In the genomic region with DNA sequence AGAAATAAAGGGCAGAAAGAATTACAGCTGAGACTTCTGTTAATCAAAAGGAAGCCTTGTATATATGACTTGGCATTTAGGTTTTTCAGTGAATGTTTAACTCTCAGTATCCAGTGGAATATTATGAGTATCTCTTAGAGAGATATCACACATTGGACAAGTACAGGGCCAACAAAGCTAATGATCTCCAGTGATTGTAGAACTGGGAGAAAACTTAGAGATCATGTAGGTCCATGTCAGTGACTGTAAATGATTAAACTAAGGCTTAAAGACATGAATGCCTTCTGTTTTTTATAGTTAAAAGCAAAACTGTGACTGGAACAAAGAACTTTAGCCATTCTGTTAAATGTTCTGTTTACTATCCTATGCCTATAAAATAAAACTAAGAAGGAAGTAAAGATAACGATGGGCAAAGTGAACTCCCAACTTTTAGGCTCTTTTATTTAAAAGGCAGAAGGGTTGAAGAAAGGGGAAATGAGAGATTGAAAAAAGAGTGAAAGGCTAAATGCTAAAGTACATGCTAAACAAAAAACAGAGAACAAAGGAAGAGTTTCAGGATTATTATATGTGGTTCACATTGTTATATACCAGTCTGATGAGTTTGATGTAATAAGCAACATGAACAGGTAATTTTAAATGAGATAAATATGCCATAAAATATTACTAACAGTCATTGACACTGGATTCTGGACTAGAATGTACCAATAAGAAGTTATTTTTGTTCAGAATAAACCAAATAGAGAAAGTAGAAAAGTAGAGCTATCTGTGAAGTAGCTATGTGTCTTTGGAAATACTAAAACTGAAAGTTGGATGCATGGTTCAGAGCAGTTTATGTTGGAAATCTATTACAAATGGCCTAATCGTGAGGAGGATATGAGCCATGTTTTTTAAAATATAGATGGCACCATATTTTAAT, we compare ENCODE assay signal across 11 cellular contexts. TPM values are rescaled to one million over a fixed set of nuclear protein-coding genes. Genes with fewer than 3 reads are reported as not detected.
DNase-seq lines count a peak whose midpoint lies in the region; ATAC-seq and TF ChIP-seq lines count a peak whose summit lies in the region.
"Had no signal": no experiment of that assay in that cellular context is flagged by ENCODE, and none has a peak within 500 bp of the region (broad histone marks: within the 10 kb centered on the region; RNA-seq: fewer than 3 reads in every experiment).

No MANE protein-coding gene starts in this region.

- intact Hi-C loops in mucosa of descending colon (cut with DNase I, micrococcal nuclease), result no loop called here

- no peak for TF ChIP-seq POLR2A in Peyer's patch (IDR thresholded peaks at IDR 0.05)

- H3K4me1 ChIP-seq in mucosa of descending colon (ENCODE audit: low read depth) (peaks cover 27% of the 10 kb centered on the region), Peyer's patch (peaks cover 0 to 11% (median 0%) of the 10 kb centered on the region in 4 donors)

- H3K27me3 ChIP-seq in Peyer's patch, result no peaks in the 10 kb centered on the region

- ATAC-seq in GM18868 (IDR thresholded peaks at IDR 0.05; ENCODE audit: unreplicated experiment) (peak; percentile 36), HG02678 (IDR thresholded peaks at IDR 0.05; ENCODE audit: unreplicated experiment) (peak; percentile 37), mucosa of descending colon (peak; percentile 92)

- H3K9me3 ChIP-seq in mucosa of descending colon (no peaks in the 10 kb centered on the region), Peyer's patch (no peaks in the 10 kb centered on the region)

- TF ChIP-seq CTCF in mucosa of descending colon (IDR thresholded peaks at IDR 0.05) (no peak), Peyer's patch (IDR thresholded peaks at IDR 0.05) (no peak)

- H3K27ac ChIP-seq in Peyer's patch, result no peak overlapping the region

- H3K4me3 ChIP-seq in mucosa of descending colon (no peak overlapping the region), Peyer's patch (no peak overlapping the region)

- H3K36me3 ChIP-seq in mucosa of descending colon (ENCODE audit: low read depth) (no peaks in the 10 kb centered on the region), Peyer's patch (peaks cover 0 to 44% (median 0%) of the 10 kb centered on the region in 3 donors)

- DNase-seq in LoVo (ENCODE audit: low spot score), result peak; percentile 12
- peak in 1 of 3 donors; percentile 14 for DNase-seq in mucosa of descending colon
- DNase-seq in Peyer's patch, result no peak
- DNase-seq in NCI-H524 (lab: John Stamatoyannopoulos, UW), result no peak
- no peak for DNase-seq in Kasumi-1 (lab: John Stamatoyannopoulos, UW)
- DNase-seq in NCI-H146 treated with DMSO at 0.1 percent for 48 hours (lab: John Stamatoyannopoulos, UW; ENCODE audit: unreplicated experiment), result no peak
- DNase-seq: activated CD4-positive, alpha-beta T cell treated with anti-CD3 and anti-CD28 coated beads for 36 hours; activated naive CD8-positive, alpha-beta T cell treated with anti-CD3 and anti-CD28 coated beads for 36 hours; DND-41 had no signal

RNA-seq across cellular contexts. Expression of a gene that starts 37.1 kb away (rescaled TPM):
- 10 to 100 TPM; 23.3 to 87.3 (median 59.3) TPM for total RNA-seq in mucosa of descending colon
- total RNA-seq in Peyer's patch, result 10 to 100 TPM; 29.6 to 64.6 (median 43.1) TPM

Comparison
In these comparisons a context has a peak if more than half of its experiments do, and no peak if none do; other contexts are left out.
1. ATAC-seq: peak in every context shown above with its lines; median percentile 92 in mucosa of descending colon; 37 in HG02678; 36 in GM18868.